ENCODE assay signal across 9 cellular contexts in genomic region chr11:134252539-134253188, GRCh38. TPM values are rescaled to one million over a fixed set of nuclear protein-coding genes. Genes with fewer than 3 reads are reported as not detected.
DNase-seq lines count a peak whose midpoint lies in the region; ATAC-seq and TF ChIP-seq lines count a peak whose summit lies in the region.
"Had no signal": no experiment of that assay in that cellular context is flagged by ENCODE, and none has a peak within 500 bp of the region (broad histone marks: within the 10 kb centered on the region; RNA-seq: fewer than 3 reads in every experiment).

No MANE protein-coding gene starts in this region.

- H3K23ac ChIP-seq in mesenchymal stem cell (ENCODE audit: low read length in 2 of 2): no peak overlapping the region

- no peak for TF ChIP-seq POLR2A in transverse colon (IDR thresholded peaks at IDR 0.05)

- ATAC-seq in GM18909 (IDR thresholded peaks at IDR 0.05; ENCODE audit: poor library complexity, unreplicated experiment): peak; percentile 41
- ATAC-seq in HG03139 (IDR thresholded peaks at IDR 0.05; ENCODE audit: unreplicated experiment): peak; percentile 23

- peak overlapping the region; percentile 9 to 55 for H3K18ac ChIP-seq in mesenchymal stem cell (ENCODE audit: low read depth in 1 of 2, low read length in 2 of 2)

- no peak overlapping the region for H2AK5ac ChIP-seq in mesenchymal stem cell (ENCODE audit: low read length, severe bottlenecking)

- H3K4me1 ChIP-seq in mesenchymal stem cell (ENCODE audit: control insufficient read depth, insufficient read depth, low read depth, low read length) (peaks cover 1% of the 10 kb centered on the region), transverse colon (peaks cover 6 to 22% (median 19%) of the 10 kb centered on the region in 4 donors)

- intact Hi-C loops in transverse colon (cut with DNase I; ENCODE audit: low total_unique reads): no loop called here

- H3K4ac ChIP-seq in mesenchymal stem cell (ENCODE audit: low read depth in 1 of 2, low read length in 2 of 2): no peak overlapping the region

- H3K4me3 ChIP-seq in AG09309 (ENCODE audit: control insufficient read depth, low read depth, low read length) (peak overlapping the region; percentile 98), mesenchymal stem cell (ENCODE audit: insufficient read depth in 1 of 2, low read depth in 1 of 2, low read length in 2 of 2) (peak overlapping the region; percentile 67 to 100), transverse colon (peak overlapping the region; percentile 27 to 100 (median 79))

- in situ Hi-C loops in transverse colon (cut with MboI; ENCODE audit: low pct_ligation_motif_present in 1 of 4, low pct_unique_long_range_greater_than_20kb in 1 of 4, low sequenced_read_pairs in 3 of 4): no loop called here

- peak overlapping the region; percentile 85 for H2AFZ ChIP-seq in mesenchymal stem cell (ENCODE audit: low read depth, low read length)

- H2BK15ac ChIP-seq in mesenchymal stem cell (ENCODE audit: low read depth, poor library complexity, severe bottlenecking): no peak overlapping the region

- peaks cover 14% of the 10 kb centered on the region for H3K79me1 ChIP-seq in mesenchymal stem cell (replicated peaks; ENCODE audit: low read length, poor library complexity, severe bottlenecking)

- no peak for TF ChIP-seq CTCF in AG09309 (IDR thresholded peaks at IDR 0.05; ENCODE audit: control insufficient read depth, insufficient read depth, low read depth, low read length, missing control alignments)
- TF ChIP-seq CTCF in transverse colon (IDR thresholded peaks at IDR 0.05): no peak

- TF ChIP-seq EP300 in transverse colon (IDR thresholded peaks at IDR 0.05; ENCODE audit: low read depth): no peak

- no peak overlapping the region for H4K8ac ChIP-seq in mesenchymal stem cell (ENCODE audit: low read length)

- H3K9me3 ChIP-seq in mesenchymal stem cell (ENCODE audit: control insufficient read depth, low read length) (no peaks in the 10 kb centered on the region), transverse colon (no peaks in the 10 kb centered on the region)

- H4K91ac ChIP-seq in mesenchymal stem cell (ENCODE audit: low read length): no peak overlapping the region

- peak overlapping the region; percentile 85 for H3K4me2 ChIP-seq in mesenchymal stem cell (ENCODE audit: low read length, poor library complexity, severe bottlenecking)

- DNase-seq in AG09309 (ENCODE audit: low read depth): peak; percentile 17
- peak; percentile 7 for DNase-seq in RKO (ENCODE audit: low spot score)
- DNase-seq in mesenchymal stem cell: no peak
- no peak for DNase-seq in transverse colon
- no peak for DNase-seq in NCI-H1694 treated with DMSO at 0.1 percent for 48 hours (lab: John Stamatoyannopoulos, UW)

- peak overlapping the region in 1 of 2 experiments; percentile 18 for H3K14ac ChIP-seq in mesenchymal stem cell (ENCODE audit: low read length in 2 of 2)

- H2BK12ac ChIP-seq in mesenchymal stem cell (ENCODE audit: low read length in 2 of 2): no peak overlapping the region

- H2BK5ac ChIP-seq in mesenchymal stem cell (ENCODE audit: low read depth, low read length, poor library complexity, severe bottlenecking): no peak overlapping the region

- H2BK120ac ChIP-seq in mesenchymal stem cell (ENCODE audit: low read depth, low read length): no peak overlapping the region

- H3K36me3 ChIP-seq in mesenchymal stem cell (ENCODE audit: control insufficient read depth in 1 of 2, insufficient read depth in 2 of 2, low read depth in 1 of 2, low read length in 2 of 2) (peaks cover 11 to 51% of the 10 kb centered on the region in 2 experiments), transverse colon (peaks cover 0 to 5% (median 3%) of the 10 kb centered on the region in 4 donors)

- H3K27ac ChIP-seq in cingulate gyrus (ENCODE audit: low read depth, low read length) (peak overlapping the region; percentile 80), mesenchymal stem cell (ENCODE audit: low read length, poor library complexity, severe bottlenecking) (peak overlapping the region; percentile 51), transverse colon (peak overlapping the region; percentile 69 to 82 (median 78))

- H3K27me3 ChIP-seq in mesenchymal stem cell (ENCODE audit: control insufficient read depth in 1 of 2, insufficient read depth in 1 of 2, low read length in 2 of 2) (no peaks in the 10 kb centered on the region), transverse colon (no peaks in the 10 kb centered on the region)

- 6% methylated on average over 16 of the region's 22 CpGs for WGBS in mesenchymal stem cell
- 2 to 3% methylated on average over 10 to 22 of the region's 22 CpGs for WGBS in transverse colon (ENCODE audit: low coverage in 1 of 2), 2 donors

- H3K9ac ChIP-seq in mesenchymal stem cell (ENCODE audit: low read length): peak overlapping the region; percentile 95

RNA-seq across cellular contexts. Expression of gene THYN1, which starts 0.5 kb away (rescaled TPM):
- polyA plus RNA-seq in mesenchymal stem cell (2013, experiment 1 of 2): 42.7 TPM
- 42.4 TPM for polyA plus RNA-seq in mesenchymal stem cell (2013, experiment 2 of 2)
- total RNA-seq in transverse colon: 10 to 100 TPM; 16.1 to 39.3 (median 33.2) TPM

RNA-seq across cellular contexts. Expression of gene ACAD8, which starts 0.7 kb away (rescaled TPM):
- polyA plus RNA-seq in mesenchymal stem cell (2013, experiment 1 of 2): 12.4 TPM
- polyA plus RNA-seq in mesenchymal stem cell (2013, experiment 2 of 2): 12.3 TPM
- 10 to 100 TPM; 34.8 to 59.1 (median 45.7) TPM for total RNA-seq in transverse colon

RNA-seq across cellular contexts. Expression of gene GLB1L3, which starts 23.5 kb away (rescaled TPM):
- polyA plus RNA-seq in mesenchymal stem cell (2013, experiment 1 of 2): not detected
- polyA plus RNA-seq in mesenchymal stem cell (2013, experiment 2 of 2): not detected
- total RNA-seq in transverse colon: under 1 TPM in 1 of 4 donors, not detected in 3; 0.16 TPM
- total RNA-seq: LHCN-M2 had no signal

RNA-seq across cellular contexts. Expression of gene VPS26B, which starts 28.2 kb away (rescaled TPM):
- 35.7 TPM for polyA plus RNA-seq in mesenchymal stem cell (2013, experiment 1 of 2)
- polyA plus RNA-seq in mesenchymal stem cell (2013, experiment 2 of 2): 35.5 TPM
- 10 to 100 TPM; 32.8 to 49.4 (median 44.6) TPM for total RNA-seq in transverse colon

RNA-seq across cellular contexts. Expression of gene NCAPD3, which starts 28.9 kb away (rescaled TPM):
- polyA plus RNA-seq in mesenchymal stem cell (2013, experiment 1 of 2): 6.7 TPM
- 6.5 TPM for polyA plus RNA-seq in mesenchymal stem cell (2013, experiment 2 of 2)
- 10 to 100 TPM in 2 of 4 donors, 1 to 10 TPM in 2; 7.0 to 21.3 (median 13.8) TPM for total RNA-seq in transverse colon

Comparison
In these comparisons a context has a peak if more than half of its experiments do, and no peak if none do; other contexts are left out.
1. DNase-seq: peak in AG09309 (single experiment) and RKO (single experiment); none in mesenchymal stem cell (single experiment), transverse colon (single experiment) and NCI-H1694 treated with DMSO at 0.1 percent for 48 hours (single experiment).
2. Peak in every context shown above with its lines, with median percentiles within 50 percentile points of each other: H3K4me3 ChIP-seq and H3K27ac ChIP-seq.